8 cellular contexts compared by ENCODE assay signal in the genomic region with DNA sequence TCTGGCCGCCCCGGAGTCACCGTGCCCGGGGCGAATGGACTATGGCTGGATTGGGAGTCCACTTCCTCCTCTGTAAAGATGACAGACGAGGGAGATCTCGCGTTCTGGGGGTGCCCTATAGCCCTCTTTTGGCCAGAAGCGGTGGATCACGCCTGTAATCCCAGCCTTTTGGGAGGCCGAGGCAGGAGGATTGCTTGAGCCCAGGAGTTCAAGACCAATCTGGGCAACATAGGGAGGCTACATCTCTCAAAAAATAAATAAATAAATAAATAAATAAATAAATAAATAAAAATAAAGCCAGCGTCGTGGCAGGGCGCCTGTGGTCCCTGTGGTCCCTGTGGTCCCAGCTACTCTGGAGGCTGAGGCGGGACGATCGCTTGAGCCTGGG. TPM values are rescaled to one million over a fixed set of nuclear protein-coding genes. Genes with fewer than 3 reads are reported as not detected.
A peak's percentile ranks its signal among the peaks of the same experiment; 100 is the strongest.
DNase-seq lines count a peak whose midpoint lies in the region; ATAC-seq and TF ChIP-seq lines count a peak whose summit lies in the region.
"Not testable (repeated sequence)": the region's sequence is repeated elsewhere in the genome, so short reads cannot be mapped to it uniquely, and the experiment has no call there.

No MANE protein-coding gene starts in this region.

- peaks cover 14% of the 10 kb centered on the region for H3K27me3 Mint-ChIP-seq in activated naive CD4-positive, alpha-beta T cell treated with anti-CD3 and anti-CD28 coated beads, Interleukin-2, amount 10 ng/mL, durations not matched to agents 7 days and 5 days
- H3K27me3 Mint-ChIP-seq in neural crest cell (ENCODE audit: low read depth), result not testable (repeated sequence)

- peak in 2 of 3 donors; percentile 42 to 47 for DNase-seq in Peyer's patch
- peak; percentile 22 for DNase-seq in activated naive CD4-positive, alpha-beta T cell treated with anti-CD3 and anti-CD28 coated beads, Interleukin-2, amount 10 ng/mL, durations not matched to agents 7 days and 5 days
- DNase-seq in effector memory CD4-positive, alpha-beta T cell; neural crest cell (ENCODE audit: low read depth, low spot score): not testable (repeated sequence)

- TF ChIP-seq CTCF in C4-2B (conservative IDR thresholded peaks at IDR 0.05); Peyer's patch (IDR thresholded peaks at IDR 0.05); neural crest cell (conservative IDR thresholded peaks at IDR 0.05): not testable (repeated sequence)

- peak; percentile 12 for ATAC-seq in HG03469 (IDR thresholded peaks at IDR 0.05; ENCODE audit: unreplicated experiment)

- H3K4me3 ChIP-seq in Peyer's patch, result peak overlapping the region; percentile 37 to 77 (median 68)
- H3K4me3 ChIP-seq in effector memory CD4-positive, alpha-beta T cell (ENCODE audit: insufficient read depth, low read depth, low read length, poor library complexity, severe bottlenecking), result peak overlapping the region; percentile 85
- peak overlapping the region; percentile 63 for H3K4me3 ChIP-seq in iPS-18a (ENCODE audit: low read length)
- H3K4me3 ChIP-seq in stomach smooth muscle (ENCODE audit: low read length in 2 of 2), result peak overlapping the region; percentile 55 to 69

- not testable (repeated sequence) for H3K9me3 ChIP-seq in Peyer's patch; effector memory CD4-positive, alpha-beta T cell (ENCODE audit: control insufficient read depth, low read length); iPS-18a (ENCODE audit: control insufficient read depth, low read depth, low read length); stomach smooth muscle (ENCODE audit: control insufficient read depth in 2 of 2, low read length in 2 of 2)

- not testable (repeated sequence) for H3K36me3 ChIP-seq in Peyer's patch; effector memory CD4-positive, alpha-beta T cell (ENCODE audit: control insufficient read depth, insufficient read depth, low read length); iPS-18a (ENCODE audit: control insufficient read depth, low read depth, low read length); stomach smooth muscle (ENCODE audit: control insufficient read depth in 2 of 2, insufficient read depth in 2 of 2, low read length in 2 of 2)

- H3K9ac ChIP-seq in iPS-18a (ENCODE audit: low read length), result not testable (repeated sequence)
- peak overlapping the region in 1 of 2 donors; percentile 66 for H3K9ac ChIP-seq in stomach smooth muscle (ENCODE audit: low read length in 2 of 2)

- not testable (repeated sequence) for H3K27ac Mint-ChIP-seq in activated naive CD4-positive, alpha-beta T cell treated with anti-CD3 and anti-CD28 coated beads, Interleukin-2, amount 10 ng/mL, durations not matched to agents 7 days and 5 days; neural crest cell (ENCODE audit: unreplicated experiment)

- H3K4me1 Mint-ChIP-seq in activated naive CD4-positive, alpha-beta T cell treated with anti-CD3 and anti-CD28 coated beads, Interleukin-2, amount 10 ng/mL, durations not matched to agents 7 days and 5 days; neural crest cell: not testable (repeated sequence)

- H3K27ac ChIP-seq in C4-2B, result peak overlapping the region; percentile 83
- H3K27ac ChIP-seq in Peyer's patch, result peak overlapping the region in 3 of 4 donors; percentile 57 to 91 (median 86)
- peak overlapping the region; percentile 37 for H3K27ac ChIP-seq in effector memory CD4-positive, alpha-beta T cell (ENCODE audit: insufficient read depth, low read length, poor library complexity, severe bottlenecking)
- H3K27ac ChIP-seq in iPS-18a (ENCODE audit: low read length), result not testable (repeated sequence)
- H3K27ac ChIP-seq in stomach smooth muscle (ENCODE audit: low read length), result peak overlapping the region; percentile 49

- CTCF ChIA-PET in activated naive CD4-positive, alpha-beta T cell treated with anti-CD3 and anti-CD28 coated beads, Interleukin-2, amount 10 ng/mL, durations not matched to agents 7 days and 5 days (lab: Charles Lee), result not testable (repeated sequence)

- not testable (repeated sequence) for H3K4me1 ChIP-seq in Peyer's patch; effector memory CD4-positive, alpha-beta T cell (ENCODE audit: control insufficient read depth, insufficient read depth, low read length, poor library complexity, severe bottlenecking); iPS-18a (ENCODE audit: control insufficient read depth, low read depth, low read length); stomach smooth muscle (ENCODE audit: control insufficient read depth, insufficient read depth, low read length)

- not testable (repeated sequence) for H3K9me3 Mint-ChIP-seq in activated naive CD4-positive, alpha-beta T cell treated with anti-CD3 and anti-CD28 coated beads, Interleukin-2, amount 10 ng/mL, durations not matched to agents 7 days and 5 days; neural crest cell

- H3K27me3 ChIP-seq in Peyer's patch; effector memory CD4-positive, alpha-beta T cell (replicated peaks; ENCODE audit: control insufficient read depth, insufficient read depth, low read length, poor library complexity, severe bottlenecking); iPS-18a (ENCODE audit: control insufficient read depth, insufficient read depth, low read length); stomach smooth muscle (ENCODE audit: control insufficient read depth in 1 of 2, insufficient read depth in 2 of 2, low read length in 2 of 2): not testable (repeated sequence)

- not testable (repeated sequence) for H3K36me3 Mint-ChIP-seq in activated naive CD4-positive, alpha-beta T cell treated with anti-CD3 and anti-CD28 coated beads, Interleukin-2, amount 10 ng/mL, durations not matched to agents 7 days and 5 days; neural crest cell (ENCODE audit: low read depth)

- TF ChIP-seq POLR2A in Peyer's patch (IDR thresholded peaks at IDR 0.05), result not testable (repeated sequence)

- peak overlapping the region; percentile 95 for H3K4me3 Mint-ChIP-seq in activated naive CD4-positive, alpha-beta T cell treated with anti-CD3 and anti-CD28 coated beads, Interleukin-2, amount 10 ng/mL, durations not matched to agents 7 days and 5 days
- peak overlapping the region; percentile 95 for H3K4me3 Mint-ChIP-seq in neural crest cell

RNA-seq across cellular contexts. Expression of a gene that starts 30.4 kb away (rescaled TPM):
- total RNA-seq in Peyer's patch (10 to 100 TPM; 10.7 to 84.3 (median 49.6) TPM), neural crest cell (12.2 and 12.8 TPM in 2 replicates)
